In genomic region chr5:136192015-136192525, GRCh38 we compare ENCODE assay signal across 9 cellular contexts. TPM values are rescaled to one million over a fixed set of nuclear protein-coding genes. Genes with fewer than 3 reads are reported as not detected.
DNase-seq lines count a peak whose midpoint lies in the region; ATAC-seq and TF ChIP-seq lines count a peak whose summit lies in the region.
"Had no signal": no experiment of that assay in that cellular context is flagged by ENCODE, and none has a peak within 500 bp of the region (broad histone marks: within the 10 kb centered on the region; RNA-seq: fewer than 3 reads in every experiment).

No MANE protein-coding gene starts in this region.

- TF ChIP-seq POLR2A in IMR-90 (IDR thresholded peaks at IDR 0.05; ENCODE audit: low read depth, low read length) (no peak), spleen (IDR thresholded peaks at IDR 0.05) (no peak)

- H3K4me2 ChIP-seq in IMR-90 (ENCODE audit: low read depth, low read length): peak overlapping the region; percentile 71

- no peak for DNase-seq in IMR-90
- no peak for DNase-seq in chondrocyte (ENCODE audit: low spot score)
- DNase-seq in kidney glomerular epithelial cell (lab: John Stamatoyannopoulos, UW): peak; percentile 6
- peak; percentile 56 for DNase-seq in spleen
- DNase-seq in activated T-helper 1 cell treated with anti-CD3 and anti-CD28 coated beads, Interleukin-12 subunit alpha, Interleukin-12 subunit beta, Interleukin-2, Interleukin-4 antibody, amounts not matched to agents 30 ng/mL and 10 ng/mL and 1 ng/mL, durations not matched to agents 14 hours and 24 hours and 36 hours (ENCODE audit: low spot score): no peak
- DNase-seq in T1000 (lab: John Stamatoyannopoulos, UW): no peak
- DNase-seq: NK-92 treated with Interleukin-12 subunit alpha and Interleukin-12 subunit beta, amount 100 ng/mL, for 24 hours had no signal

- H2BK5ac ChIP-seq in IMR-90 (ENCODE audit: low read depth, low read length, poor library complexity, severe bottlenecking): no peak overlapping the region

- H4K91ac ChIP-seq in IMR-90 (ENCODE audit: insufficient read depth, low read depth, low read length): no peak overlapping the region

- no peak for TF ChIP-seq CTCF in IMR-90 (conservative IDR thresholded peaks at IDR 0.05; ENCODE audit: low read depth, low read length)
- peak; percentile 11 for TF ChIP-seq CTCF in chondrocyte (IDR thresholded peaks at IDR 0.05)
- no peak for TF ChIP-seq CTCF in spleen (IDR thresholded peaks at IDR 0.05 in 8 of 11, conservative IDR thresholded peaks at IDR 0.05 in 3 of 11)

- H4K20me1 ChIP-seq in IMR-90 (ENCODE audit: insufficient read depth, low read length): peaks cover 13% of the 10 kb centered on the region; the same call in 1 of the 2 replicates

- no peak overlapping the region for H4K8ac ChIP-seq in IMR-90 (ENCODE audit: low read depth in 2 of 2, low read length in 2 of 2)

- H3K56ac ChIP-seq in IMR-90 (ENCODE audit: extremely low read depth, insufficient read depth, low read length): no peak overlapping the region

- H3K14ac ChIP-seq in IMR-90 (replicated peaks; ENCODE audit: low read depth, low read length): no peak overlapping the region

- peak overlapping the region; percentile 73 for H3K4me3 Mint-ChIP-seq in chondrocyte (ENCODE audit: unreplicated experiment)
- no peak overlapping the region for H3K4me3 Mint-ChIP-seq in activated T-helper 1 cell treated with anti-CD3 and anti-CD28 coated beads, Interleukin-12 subunit alpha, Interleukin-12 subunit beta, Interleukin-2, Interleukin-4 antibody, amounts not matched to agents 30 ng/mL and 10 ng/mL and 1 ng/mL, durations not matched to agents 14 hours and 24 hours and 36 hours

- no peak overlapping the region for H2BK15ac ChIP-seq in IMR-90 (ENCODE audit: low read depth, low read length)

- POLR2A ChIA-PET in IMR-90 (lab: Charles Lee; ENCODE audit: unreplicated experiment): no interaction called here

- no peak overlapping the region for H2BK20ac ChIP-seq in IMR-90 (ENCODE audit: low read depth, low read length)

- H3K18ac ChIP-seq in IMR-90 (ENCODE audit: low read depth, low read length): no peak overlapping the region

- H2BK120ac ChIP-seq in IMR-90 (ENCODE audit: low read depth, low read length): no peak overlapping the region

- H2AFZ ChIP-seq in IMR-90 (replicated peaks; ENCODE audit: low read length, poor library complexity): peak overlapping the region; percentile 18

- H2AK9ac ChIP-seq in IMR-90 (replicated peaks; ENCODE audit: low read depth, low read length, poor library complexity): no peak overlapping the region

- H3K4me1 ChIP-seq in IMR-90 (ENCODE audit: control insufficient read depth, insufficient read depth, low read length): no peaks in the 10 kb centered on the region; the same call in 1 of the 2 replicates
- peaks cover 13 to 28% (median 21%) of the 10 kb centered on the region in 6 donors for H3K4me1 ChIP-seq in spleen

- H3K23ac ChIP-seq in IMR-90 (ENCODE audit: low read depth, low read length): no peak overlapping the region

- intact Hi-C loops in IMR-90 (cut with micrococcal nuclease) (no loop called here), spleen (cut with DNase I; ENCODE audit: low total_unique reads) (no loop called here)
- intact Hi-C loops in activated T-helper 1 cell treated with anti-CD3 and anti-CD28 coated beads, Interleukin-12 subunit alpha, Interleukin-12 subunit beta, Interleukin-2, Interleukin-4 antibody, amounts not matched to agents 30 ng/mL and 10 ng/mL and 1 ng/mL, durations not matched to agents 14 hours and 24 hours and 36 hours (cut with micrococcal nuclease): no loop called here

- H3K9me3 ChIP-seq in IMR-90 (ENCODE audit: control insufficient read depth, insufficient read depth, low read length) (no peaks in the 10 kb centered on the region), spleen (no peaks in the 10 kb centered on the region)

- H3K4ac ChIP-seq in IMR-90 (ENCODE audit: low read depth, low read length): no peak overlapping the region

- no TSS peak for BruUV-seq in IMR-90 (replicated peaks; lab: Mats Ljungman, UMichigan)

- no peak for TF ChIP-seq RAD21 in IMR-90 (IDR thresholded peaks at IDR 0.05; ENCODE audit: low read length)

- dilution Hi-C loops in IMR-90 (cut with HindIII; ENCODE audit: low sequenced_read_pairs, unreplicated experiment): no loop called here

- H2AK5ac ChIP-seq in IMR-90 (ENCODE audit: low read depth, low read length): no peak overlapping the region

- no peaks in the 10 kb centered on the region for H3K9me1 ChIP-seq in IMR-90 (ENCODE audit: insufficient read depth, low read length)

- H3K27ac Mint-ChIP-seq in chondrocyte (ENCODE audit: unreplicated experiment): no peak overlapping the region
- no peak overlapping the region for H3K27ac Mint-ChIP-seq in activated T-helper 1 cell treated with anti-CD3 and anti-CD28 coated beads, Interleukin-12 subunit alpha, Interleukin-12 subunit beta, Interleukin-2, Interleukin-4 antibody, amounts not matched to agents 30 ng/mL and 10 ng/mL and 1 ng/mL, durations not matched to agents 14 hours and 24 hours and 36 hours

- no peak overlapping the region for H4K5ac ChIP-seq in IMR-90 (ENCODE audit: low read depth, low read length)

- WGBS in IMR-90 (ENCODE audit: extremely low coverage in 2 of 2, insufficient read length in 1 of 2), 2 experiments: 0% methylated on average over 25 of the region's 56 CpGs; no CpG with 5 or more reads in 1 of the 2 experiments
- 3 to 7% (median 4%) methylated on average over 3 to 56 of the region's 56 CpGs for WGBS in spleen, 5 donors

- H3K4me1 Mint-ChIP-seq in chondrocyte (ENCODE audit: low read depth): peaks cover 15% of the 10 kb centered on the region
- no peaks in the 10 kb centered on the region for H3K4me1 Mint-ChIP-seq in activated T-helper 1 cell treated with anti-CD3 and anti-CD28 coated beads, Interleukin-12 subunit alpha, Interleukin-12 subunit beta, Interleukin-2, Interleukin-4 antibody, amounts not matched to agents 30 ng/mL and 10 ng/mL and 1 ng/mL, durations not matched to agents 14 hours and 24 hours and 36 hours (ENCODE audit: low read depth)

- no peak overlapping the region for H3K9ac ChIP-seq in IMR-90 (ENCODE audit: low read depth, low read length)

- H3K27ac ChIP-seq in IMR-90 (ENCODE audit: insufficient read depth, low read length) (no peak overlapping the region), spleen (no peak overlapping the region)

- peak; percentile 22 for ATAC-seq in IMR-90 (ENCODE audit: low read depth)
- ATAC-seq in GM21360 (IDR thresholded peaks at IDR 0.05; ENCODE audit: unreplicated experiment): no peak
- ATAC-seq in GM19324 (IDR thresholded peaks at IDR 0.05; ENCODE audit: low FRiP score, unreplicated experiment): no peak

- H3K4me3 ChIP-seq in IMR-90 (ENCODE audit: insufficient read depth, low read depth, low read length): peak overlapping the region; percentile 27; the same call in 1 of the 2 replicates
- peak overlapping the region in 7 of 8 donors; percentile 22 to 53 (median 35) for H3K4me3 ChIP-seq in spleen

- peaks cover 10% of the 10 kb centered on the region for H3K36me3 ChIP-seq in IMR-90 (ENCODE audit: control insufficient read depth, insufficient read depth, low read length)
- H3K36me3 ChIP-seq in spleen: peaks cover 0 to 20% (median 8%) of the 10 kb centered on the region in 6 donors

- H3K79me1 ChIP-seq in IMR-90 (ENCODE audit: low read depth in 1 of 2, low read length in 2 of 2): no peaks in the 10 kb centered on the region

- in situ Hi-C loops in IMR-90 (cut with MboI; ENCODE audit: low sequenced_read_pairs): no loop called here

- H3K9me3 Mint-ChIP-seq in chondrocyte (ENCODE audit: low read depth): no peaks in the 10 kb centered on the region
- no peaks in the 10 kb centered on the region for H3K9me3 Mint-ChIP-seq in activated T-helper 1 cell treated with anti-CD3 and anti-CD28 coated beads, Interleukin-12 subunit alpha, Interleukin-12 subunit beta, Interleukin-2, Interleukin-4 antibody, amounts not matched to agents 30 ng/mL and 10 ng/mL and 1 ng/mL, durations not matched to agents 14 hours and 24 hours and 36 hours

- peaks cover 9% of the 10 kb centered on the region for H3K27me3 Mint-ChIP-seq in chondrocyte (ENCODE audit: low read depth)
- H3K27me3 Mint-ChIP-seq in activated T-helper 1 cell treated with anti-CD3 and anti-CD28 coated beads, Interleukin-12 subunit alpha, Interleukin-12 subunit beta, Interleukin-2, Interleukin-4 antibody, amounts not matched to agents 30 ng/mL and 10 ng/mL and 1 ng/mL, durations not matched to agents 14 hours and 24 hours and 36 hours (ENCODE audit: insufficient read depth): peaks cover 32% of the 10 kb centered on the region

- H3K27me3 ChIP-seq in IMR-90 (ENCODE audit: control insufficient read depth, insufficient read depth, low read length) (peaks cover 53% of the 10 kb centered on the region), spleen (replicated peaks in 1 of 7) (peaks cover 9 to 72% (median 28%) of the 10 kb centered on the region in 7 donors)

- H3K36me3 Mint-ChIP-seq in chondrocyte (ENCODE audit: low read depth): peaks cover 21% of the 10 kb centered on the region
- H3K36me3 Mint-ChIP-seq in activated T-helper 1 cell treated with anti-CD3 and anti-CD28 coated beads, Interleukin-12 subunit alpha, Interleukin-12 subunit beta, Interleukin-2, Interleukin-4 antibody, amounts not matched to agents 30 ng/mL and 10 ng/mL and 1 ng/mL, durations not matched to agents 14 hours and 24 hours and 36 hours (ENCODE audit: low read depth): no peaks in the 10 kb centered on the region

- CTCF ChIA-PET in IMR-90 (lab: Yijun Ruan, JAX): interaction anchor here (0.9 kb wide), 1 partner anchor 12 kb away, joined by 3 read pairs; no protein-coding TSS in a partner anchor

TF ChIP-seq in IMR-90, 13 proteins besides CTCF, POLR2A, EP300 and RAD21 (continues in another document):
- TF ChIP-seq SMC3 (IDR thresholded peaks at IDR 0.05; ENCODE audit: low read depth, low read length): no peak

RNA-seq across cellular contexts. Expression of gene SMIM32, which starts 0.9 kb away (rescaled TPM):
- not detected in 2 replicates for total RNA-seq in IMR-90 (2012; rRNA removed)
- not detected in 2 replicates for polyA plus RNA-seq in IMR-90 (2012; rRNA removed)
- 0.02 TPM in 1 of 2 replicates, not detected in the other for polyA plus RNA-seq in IMR-90 (2012; cell fraction: cytosol; rRNA removed)
- polyA plus RNA-seq in IMR-90 (2012; cell fraction: nucleus; rRNA removed; ENCODE audit: low replicate concordance): not detected in 2 replicates
- total RNA-seq in chondrocyte: not detected in 3 replicates
- under 1 TPM in 1 of 7 donors, not detected in 6; 0.37 TPM for total RNA-seq in spleen
- not detected for polyA plus RNA-seq in spleen
- total RNA-seq in activated T-helper 1 cell treated with anti-CD3 and anti-CD28 coated beads, Interleukin-12 subunit alpha, Interleukin-12 subunit beta, Interleukin-2, Interleukin-4 antibody, amounts not matched to agents 30 ng/mL and 10 ng/mL and 1 ng/mL, durations not matched to agents 14 hours and 24 hours and 36 hours: not detected in 2 replicates

RNA-seq across cellular contexts. Expression of gene SMAD5, which starts 59.4 kb away (rescaled TPM):
- total RNA-seq in IMR-90 (2012; rRNA removed): 73.3 and 101 TPM in 2 replicates
- polyA plus RNA-seq in IMR-90 (2012; rRNA removed): 25.7 and 37.4 TPM in 2 replicates
- polyA plus RNA-seq in IMR-90 (2012; cell fraction: cytosol; rRNA removed): 5.3 and 8.1 TPM in 2 replicates
- polyA plus RNA-seq in IMR-90 (2012; cell fraction: nucleus; rRNA removed; ENCODE audit: low replicate concordance): 3.2 and 35.1 TPM in 2 replicates
- total RNA-seq in chondrocyte: 51.7 to 62.3 TPM (median 55.3 TPM) in 3 replicates
- 10 to 100 TPM; 50.1 to 70.4 (median 55.4) TPM for total RNA-seq in spleen
- 1 to 10 TPM; 5.3 to 9.5 (median 5.8) TPM for polyA plus RNA-seq in spleen
- 17.9 TPM in 2 replicates for total RNA-seq in activated T-helper 1 cell treated with anti-CD3 and anti-CD28 coated beads, Interleukin-12 subunit alpha, Interleukin-12 subunit beta, Interleukin-2, Interleukin-4 antibody, amounts not matched to agents 30 ng/mL and 10 ng/mL and 1 ng/mL, durations not matched to agents 14 hours and 24 hours and 36 hours

Comparison
In these comparisons a context has a peak if more than half of its experiments do, and no peak if none do; other contexts are left out.
1. DNase-seq: peak in kidney glomerular epithelial cell (single experiment) and spleen (single experiment); none in IMR-90 (single experiment), chondrocyte (single experiment), activated T-helper 1 cell treated with anti-CD3 and anti-CD28 coated beads, Interleukin-12 subunit alpha, Interleukin-12 subunit beta, Interleukin-2, Interleukin-4 antibody, amounts not matched to agents 30 ng/mL and 10 ng/mL and 1 ng/mL, durations not matched to agents 14 hours and 24 hours and 36 hours (single experiment) and T1000 (single experiment).